In the genomic region with DNA sequence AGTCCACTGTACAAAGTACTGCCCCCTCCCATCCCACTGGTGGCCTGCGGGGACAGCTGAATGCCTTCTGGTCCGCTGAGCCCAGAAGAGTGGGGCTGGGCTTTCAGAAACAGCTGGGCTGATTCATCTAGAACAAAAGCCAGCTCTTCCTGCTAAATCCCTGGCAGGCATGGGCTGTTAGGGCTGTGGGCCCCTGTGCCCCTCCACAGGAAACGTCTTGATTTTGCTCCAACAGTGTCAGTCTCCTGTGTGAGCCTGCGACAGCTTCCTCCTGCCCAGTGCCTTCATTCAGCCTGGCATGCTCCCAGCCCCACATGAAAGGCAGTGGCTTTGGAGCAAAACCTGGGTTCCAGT, we compare ENCODE assay signal across 9 cellular contexts. TPM values are rescaled to one million over a fixed set of nuclear protein-coding genes. Genes with fewer than 3 reads are reported as not detected.
A peak's percentile ranks its signal among the peaks of the same experiment; 100 is the strongest.
DNase-seq lines count a peak whose midpoint lies in the region; ATAC-seq and TF ChIP-seq lines count a peak whose summit lies in the region.
"Had no signal": no experiment of that assay in that cellular context is flagged by ENCODE, and none has a peak within 500 bp of the region (broad histone marks: within the 10 kb centered on the region; RNA-seq: fewer than 3 reads in every experiment).

No MANE protein-coding gene starts in this region.

- no peak overlapping the region for H3K4me2 ChIP-seq in OCI-LY7 (ENCODE audit: low read length)

- peak; percentile 26 for ATAC-seq in esophagus mucosa
- ATAC-seq in HG03342 (IDR thresholded peaks at IDR 0.05; ENCODE audit: unreplicated experiment) = no peak
- ATAC-seq in GM21825 (IDR thresholded peaks at IDR 0.05; ENCODE audit: unreplicated experiment) = no peak

- CTCF ChIA-PET in OCI-LY7 (lab: Charles Lee; ENCODE audit: unreplicated experiment) = interaction anchor here (1.2 kb wide), 1 partner anchor 17 kb away, joined by 3 read pairs; no protein-coding TSS in a partner anchor

- POLR2A ChIA-PET in OCI-LY7 (lab: Charles Lee) = interaction anchor here (1.3 kb wide), 1 partner anchor 9 kb away, joined by 4 read pairs; no protein-coding TSS in a partner anchor

- no peaks in the 10 kb centered on the region for H3K79me2 ChIP-seq in OCI-LY7 (ENCODE audit: insufficient read depth, low read depth, low read length)

- no peaks in the 10 kb centered on the region for H3K4me1 ChIP-seq in OCI-LY7 (ENCODE audit: insufficient read depth, low read length, poor library complexity, severe bottlenecking)

- H3K27ac ChIP-seq in OCI-LY7 (ENCODE audit: low read depth, low read length, poor library complexity, severe bottlenecking) = no peak overlapping the region

- H3K9me2 ChIP-seq in OCI-LY7 (ENCODE audit: insufficient read depth, low read length) = no peaks in the 10 kb centered on the region

- no peaks in the 10 kb centered on the region for H3K36me3 ChIP-seq in OCI-LY7 (ENCODE audit: insufficient read depth, low read length)

- intact Hi-C loops in OCI-LY7 (cut with micrococcal nuclease; ENCODE audit: unreplicated experiment) = no loop called here

- no peaks in the 10 kb centered on the region for H3K9me3 ChIP-seq in OCI-LY7 (ENCODE audit: low read length)

- H3K4me3 ChIP-seq in OCI-LY7 (ENCODE audit: low read depth, low read length, poor library complexity, severe bottlenecking) = no peak overlapping the region

- H4K20me1 ChIP-seq in OCI-LY7 (ENCODE audit: insufficient read depth, low read length) = no peaks in the 10 kb centered on the region

- H2AFZ ChIP-seq in OCI-LY7 (ENCODE audit: low read length) = no peak overlapping the region

- no peak for TF ChIP-seq CTCF in OCI-LY7 (conservative IDR thresholded peaks at IDR 0.05; ENCODE audit: low read length)

- DNase-seq in EH (ENCODE audit: low read depth) (peak; percentile 54), NCI-H524 treated with DMSO at 0.1 percent for 48 hours (lab: John Stamatoyannopoulos, UW) (peak; percentile 13), nucleus accumbens (lab: John Stamatoyannopoulos, UW) (peak in 49 of 56 donors; percentile 49 to 92 (median 78)), OCI-LY7 (ENCODE audit: low spot score) (no peak), NCI-H526 (lab: John Stamatoyannopoulos, UW) (no peak)
- DNase-seq: NCI-H2227 treated with DMSO at 0.1 percent for 48 hours had no signal

- BruUV-seq in OCI-LY7 (replicated peaks; lab: Mats Ljungman, UMichigan) = no TSS peak

RNA-seq across cellular contexts. Expression of a gene that starts 6.9 kb away (rescaled TPM):
- total RNA-seq in esophagus mucosa (270 TPM), OCI-LY7 (2022) (13.4 and 15.3 TPM in 2 replicates)
- 10.9 and 16.3 TPM in 2 replicates for total RNA-seq in OCI-LY7 (2014; rRNA removed; shearing (Covaris generic))

RNA-seq across cellular contexts. Expression of a gene that starts 59.4 kb away (rescaled TPM):
- total RNA-seq in esophagus mucosa (87.2 TPM), OCI-LY7 (2022) (37.1 and 37.2 TPM in 2 replicates)
- total RNA-seq in OCI-LY7 (2014; rRNA removed; shearing (Covaris generic)) = 8.1 and 8.6 TPM in 2 replicates

Comparison
In these comparisons a context has a peak if more than half of its experiments do, and no peak if none do; other contexts are left out.
1. DNase-seq: peak in EH (single experiment), NCI-H524 treated with DMSO at 0.1 percent for 48 hours (single experiment) and nucleus accumbens (49 of 56); none in OCI-LY7 (single experiment) and NCI-H526 (0 of 2).
2. RNA of a gene that starts 6.9 kb away (total RNA-seq): 270 TPM in esophagus mucosa (single experiment); 10.9 to 16.3 TPM in OCI-LY7; every median in the first group is over 10 times any median in the second.